In the genomic region with DNA sequence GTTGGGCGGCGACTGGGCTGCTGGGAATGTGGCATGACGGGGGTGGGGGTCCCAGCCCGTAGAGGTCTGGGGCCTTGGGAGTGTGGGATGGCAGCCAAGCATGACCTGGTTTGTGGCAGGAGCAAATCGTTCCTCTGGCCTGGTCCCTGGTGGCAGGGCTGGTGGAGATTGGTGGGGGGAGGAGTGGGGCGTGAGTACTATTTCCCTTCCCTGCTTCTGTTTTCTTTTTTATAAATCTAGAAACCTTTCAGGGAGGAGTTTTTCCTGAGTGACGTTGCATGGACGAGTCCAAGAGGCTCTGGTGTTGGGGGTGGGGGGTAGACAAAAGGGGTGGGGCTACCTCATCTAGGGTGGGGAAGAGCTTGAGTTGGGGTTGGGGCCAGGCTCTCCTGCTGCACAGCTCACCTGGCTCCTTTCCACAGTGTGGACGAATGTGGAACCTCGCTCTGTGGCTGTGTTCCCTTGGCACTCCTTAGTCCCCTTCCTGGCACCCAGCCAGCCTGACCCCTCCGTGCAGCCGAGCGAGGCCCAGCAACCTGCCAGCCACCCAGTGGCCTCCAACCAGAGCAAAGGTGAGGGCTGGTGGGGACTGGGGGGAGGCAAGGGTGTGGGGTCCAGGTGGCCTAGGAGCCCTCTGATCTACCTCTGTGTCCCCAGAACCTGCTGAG, we compare ENCODE assay signal across 9 cellular contexts. TPM values are rescaled to one million over a fixed set of nuclear protein-coding genes. Genes with fewer than 3 reads are reported as not detected.
DNase-seq lines count a peak whose midpoint lies in the region; ATAC-seq and TF ChIP-seq lines count a peak whose summit lies in the region.
"Had no signal": no experiment of that assay in that cellular context is flagged by ENCODE, and none has a peak within 500 bp of the region (broad histone marks: within the 10 kb centered on the region; RNA-seq: fewer than 3 reads in every experiment).

No MANE protein-coding gene starts in this region.

- H3K4me1 ChIP-seq in NT2/D1 (ENCODE audit: insufficient read depth, insufficient read length) = peaks cover 33% of the 10 kb centered on the region

- no peak for ATAC-seq in CD4-positive, alpha-beta T cell (ENCODE audit: poor library complexity)

- no peak overlapping the region for H3K4me3 ChIP-seq in NT2/D1 (ENCODE audit: insufficient read length, low read depth)
- no peak overlapping the region for H3K4me3 ChIP-seq in MG63

- H3K27me3 ChIP-seq in CD4-positive, alpha-beta T cell (ENCODE audit: control insufficient read depth, insufficient read depth, low read length) = no peaks in the 10 kb centered on the region
- H3K27me3 ChIP-seq in NT2/D1 (ENCODE audit: insufficient read depth, insufficient read length) (no peaks in the 10 kb centered on the region), MG63 (no peaks in the 10 kb centered on the region)

- peaks cover 45% of the 10 kb centered on the region for H3K36me3 Mint-ChIP-seq in CD4-positive, alpha-beta T cell (ENCODE audit: low read depth)
- H3K36me3 Mint-ChIP-seq in endothelial cell (ENCODE audit: low read depth, unreplicated experiment) = peaks cover 10% of the 10 kb centered on the region
- peaks cover 16% of the 10 kb centered on the region for H3K36me3 Mint-ChIP-seq in osteocyte (ENCODE audit: unreplicated experiment)

- H3K36me3 ChIP-seq in NT2/D1 (ENCODE audit: insufficient read depth, insufficient read length, low read length) (peaks cover 58% of the 10 kb centered on the region), MG63 (peaks cover 56% of the 10 kb centered on the region)

- intact Hi-C loops in CD4-positive, alpha-beta T cell (cut with DNase I, micrococcal nuclease) = loop anchor here in 1 of 2 experiments (10.0 kb wide), 1 partner anchor 138 kb away; a partner anchor contains a TSS

- no peaks in the 10 kb centered on the region for H3K27me3 Mint-ChIP-seq in CD4-positive, alpha-beta T cell
- peaks cover 14% of the 10 kb centered on the region for H3K27me3 Mint-ChIP-seq in endothelial cell (ENCODE audit: unreplicated experiment)
- H3K27me3 Mint-ChIP-seq in osteocyte (ENCODE audit: unreplicated experiment) = no peaks in the 10 kb centered on the region

- CTCF ChIA-PET in CD4-positive, alpha-beta T cell (lab: Charles Lee) = no interaction called here

- H3K27ac ChIP-seq in CD4-positive, alpha-beta T cell (ENCODE audit: low read depth, low read length) = no peak overlapping the region

- POLR2A ChIA-PET in CD4-positive, alpha-beta T cell (lab: Charles Lee) = no interaction called here

- no peak for DNase-seq in CD4-positive, alpha-beta T cell
- DNase-seq in NT2/D1 (ENCODE audit: low read depth, low spot score) (no peak), endothelial cell (ENCODE audit: low spot score) (no peak), osteocyte (ENCODE audit: extremely low spot score, unreplicated experiment) (no peak), MG63 (no peak), DMS114 treated with DMSO at 0.1 percent for 48 hours (lab: John Stamatoyannopoulos, UW; ENCODE audit: unreplicated experiment) (no peak), NCI-H1417 (lab: John Stamatoyannopoulos, UW) (no peak), LoVo (ENCODE audit: low spot score) (no peak)

- H3K9ac ChIP-seq in NT2/D1 (ENCODE audit: insufficient read length, low read depth) = peak overlapping the region; percentile 32

- no peak for TF ChIP-seq CTCF in CD4-positive, alpha-beta T cell (IDR thresholded peaks at IDR 0.05)
- TF ChIP-seq CTCF in endothelial cell (IDR thresholded peaks at IDR 0.05; ENCODE audit: unreplicated experiment) (no peak), osteocyte (IDR thresholded peaks at IDR 0.05) (no peak)

- no peaks in the 10 kb centered on the region for H3K9me3 ChIP-seq in CD4-positive, alpha-beta T cell (ENCODE audit: control insufficient read depth, low read length)
- H3K9me3 ChIP-seq in NT2/D1 (ENCODE audit: insufficient read depth, low read length) (no peaks in the 10 kb centered on the region), MG63 (no peaks in the 10 kb centered on the region)

- H3K9me3 Mint-ChIP-seq in CD4-positive, alpha-beta T cell = no peaks in the 10 kb centered on the region
- H3K9me3 Mint-ChIP-seq in endothelial cell (ENCODE audit: unreplicated experiment) (no peaks in the 10 kb centered on the region), osteocyte (ENCODE audit: unreplicated experiment) (no peaks in the 10 kb centered on the region)

- H3K27ac Mint-ChIP-seq in CD4-positive, alpha-beta T cell = peak overlapping the region; percentile 90
- H3K27ac Mint-ChIP-seq in endothelial cell (ENCODE audit: unreplicated experiment) (peak overlapping the region; percentile 70), osteocyte (ENCODE audit: unreplicated experiment) (peak overlapping the region; percentile 87)

- peaks cover 30% of the 10 kb centered on the region for H3K4me1 Mint-ChIP-seq in CD4-positive, alpha-beta T cell (ENCODE audit: low read depth)
- H3K4me1 Mint-ChIP-seq in endothelial cell (ENCODE audit: unreplicated experiment) (peaks cover 25% of the 10 kb centered on the region), osteocyte (ENCODE audit: unreplicated experiment) (peaks cover 31% of the 10 kb centered on the region)

- peak overlapping the region; percentile 65 for H3K4me3 Mint-ChIP-seq in CD4-positive, alpha-beta T cell
- H3K4me3 Mint-ChIP-seq in endothelial cell (ENCODE audit: unreplicated experiment) (peak overlapping the region; percentile 62), osteocyte (ENCODE audit: unreplicated experiment) (peak overlapping the region; percentile 88)

RNA-seq across cellular contexts. Expression of a gene that starts 15.4 kb away (rescaled TPM):
- total RNA-seq in CD4-positive, alpha-beta T cell = under 1 TPM in 1 of 2 experiments, not detected in 1; 0.16 TPM
- total RNA-seq in endothelial cell (ENCODE audit: unreplicated experiment) = 1.1 TPM
- 2.0 and 2.2 TPM in 2 replicates for total RNA-seq in osteocyte
- total RNA-seq in MG63 (2014; rRNA removed; shearing (Covaris generic); ENCODE audit: low replicate concordance) = 0.13 and 0.76 TPM in 2 replicates

RNA-seq across cellular contexts. Expression of a gene that starts 15.9 kb away (rescaled TPM):
- total RNA-seq in CD4-positive, alpha-beta T cell = 10 to 100 TPM; 10.6 to 11.8 TPM
- total RNA-seq in endothelial cell (ENCODE audit: unreplicated experiment) (61.4 TPM), osteocyte (44.4 and 47.2 TPM in 2 replicates)
- total RNA-seq in MG63 (2014; rRNA removed; shearing (Covaris generic); ENCODE audit: low replicate concordance) = 80.0 and 88.3 TPM in 2 replicates

RNA-seq across cellular contexts. Expression of a gene that starts 17.4 kb away (rescaled TPM):
- total RNA-seq in CD4-positive, alpha-beta T cell = 100 to 1,000 TPM; 114 to 119 TPM
- total RNA-seq in endothelial cell (ENCODE audit: unreplicated experiment) = 85.7 TPM
- 115 and 122 TPM in 2 replicates for total RNA-seq in osteocyte
- total RNA-seq in MG63 (2014; rRNA removed; shearing (Covaris generic); ENCODE audit: low replicate concordance) = 5.9 and 15.8 TPM in 2 replicates

RNA-seq across cellular contexts. Expression of a gene that starts 26.6 kb away (rescaled TPM):
- not detected for total RNA-seq in CD4-positive, alpha-beta T cell
- total RNA-seq in endothelial cell (ENCODE audit: unreplicated experiment) = 3.9 TPM
- total RNA-seq in osteocyte = 0.21 and 0.78 TPM in 2 replicates
- 0.86 TPM in 1 of 2 replicates, not detected in the other for total RNA-seq in MG63 (2014; rRNA removed; shearing (Covaris generic); ENCODE audit: low replicate concordance)
- total RNA-seq: M059J had no signal

RNA-seq across cellular contexts. Expression of a gene that starts 31.6 kb away (rescaled TPM):
- 100 to 1,000 TPM; 105 to 113 TPM for total RNA-seq in CD4-positive, alpha-beta T cell
- total RNA-seq in endothelial cell (ENCODE audit: unreplicated experiment) = 109 TPM
- total RNA-seq in osteocyte = 66.8 and 75.3 TPM in 2 replicates
- 78.3 and 168 TPM in 2 replicates for total RNA-seq in MG63 (2014; rRNA removed; shearing (Covaris generic); ENCODE audit: low replicate concordance)
